ENCODE assay signal across 28 cellular contexts in genomic region chr7:146449625-146450024, GRCh38.
"Had no signal": no experiment of that assay in that cellular context is flagged by ENCODE, and none has a peak within 500 bp of the region (broad histone marks: within the 10 kb centered on the region; RNA-seq: fewer than 3 reads in every experiment).

No MANE protein-coding gene starts in this region.

- ATAC-seq: effector memory CD8-positive, alpha-beta T cell; esophagus mucosa; foreskin keratinocyte; gastrocnemius medialis; gastroesophageal sphincter; heart left ventricle; heart right ventricle had no signal

- H3K27me3 ChIP-seq: colonic mucosa, dorsolateral prefrontal cortex, esophagus muscularis mucosa, esophagus squamous epithelium, foreskin keratinocyte, gastrocnemius medialis, gastroesophageal sphincter, heart left ventricle, heart right ventricle had no signal

- FAIRE-seq: colon, endometrium, endothelial cell of umbilical vein, frontal cortex had no signal

- H3K9me3 ChIP-seq: colonic mucosa, esophagus squamous epithelium, gastrocnemius medialis, gastroesophageal sphincter had no signal

- H3K4me3 ChIP-seq: colonic mucosa, coronary artery, dorsolateral prefrontal cortex, esophagus muscularis mucosa, esophagus squamous epithelium, gastrocnemius medialis, gastroesophageal sphincter, heart left ventricle, heart right ventricle had no signal

- H3K27ac ChIP-seq: colonic mucosa, coronary artery, dorsolateral prefrontal cortex, epithelial cell of prostate, esophagus muscularis mucosa, esophagus squamous epithelium, foreskin keratinocyte, gastrocnemius medialis, gastroesophageal sphincter, heart left ventricle, heart right ventricle had no signal

- DNase-seq: colonic mucosa; cortex of kidney; dermis blood vessel endothelial cell; dorsolateral prefrontal cortex; effector CD4-positive, alpha-beta T cell; effector CD8-positive, alpha-beta T cell; effector memory CD4-positive, alpha-beta T cell; effector memory CD8-positive, alpha-beta T cell; endodermal cell; erythroblast; esophagus squamous epithelium; foreskin fibroblast; foreskin keratinocyte; foreskin melanocyte; gastrocnemius medialis; glutamatergic neuron; head of caudate nucleus; heart left ventricle; heart right ventricle had no signal

- H3K36me3 ChIP-seq: colonic mucosa, esophagus muscularis mucosa, esophagus squamous epithelium, gastrocnemius medialis, gastroesophageal sphincter, heart left ventricle, heart right ventricle had no signal

- H3K4me1 ChIP-seq: colonic mucosa, esophagus muscularis mucosa, esophagus squamous epithelium, foreskin keratinocyte, gastrocnemius medialis, gastroesophageal sphincter, heart left ventricle, heart right ventricle had no signal
